ENCODE assay signal across 2 cellular contexts in genomic region chr2:42959993-42960834, GRCh38.
TF ChIP-seq lines count a peak whose summit lies in the region.

No MANE protein-coding gene starts in this region.

TF ChIP-seq in SK-N-SH, 30 proteins besides CTCF, POLR2A, EP300 and RAD21 (continued from another document):
- no peak for TF ChIP-seq ZBTB33 (IDR thresholded peaks at IDR 0.05; ENCODE audit: borderline replicate concordance, low read depth)
- TF ChIP-seq, protein P1, sequence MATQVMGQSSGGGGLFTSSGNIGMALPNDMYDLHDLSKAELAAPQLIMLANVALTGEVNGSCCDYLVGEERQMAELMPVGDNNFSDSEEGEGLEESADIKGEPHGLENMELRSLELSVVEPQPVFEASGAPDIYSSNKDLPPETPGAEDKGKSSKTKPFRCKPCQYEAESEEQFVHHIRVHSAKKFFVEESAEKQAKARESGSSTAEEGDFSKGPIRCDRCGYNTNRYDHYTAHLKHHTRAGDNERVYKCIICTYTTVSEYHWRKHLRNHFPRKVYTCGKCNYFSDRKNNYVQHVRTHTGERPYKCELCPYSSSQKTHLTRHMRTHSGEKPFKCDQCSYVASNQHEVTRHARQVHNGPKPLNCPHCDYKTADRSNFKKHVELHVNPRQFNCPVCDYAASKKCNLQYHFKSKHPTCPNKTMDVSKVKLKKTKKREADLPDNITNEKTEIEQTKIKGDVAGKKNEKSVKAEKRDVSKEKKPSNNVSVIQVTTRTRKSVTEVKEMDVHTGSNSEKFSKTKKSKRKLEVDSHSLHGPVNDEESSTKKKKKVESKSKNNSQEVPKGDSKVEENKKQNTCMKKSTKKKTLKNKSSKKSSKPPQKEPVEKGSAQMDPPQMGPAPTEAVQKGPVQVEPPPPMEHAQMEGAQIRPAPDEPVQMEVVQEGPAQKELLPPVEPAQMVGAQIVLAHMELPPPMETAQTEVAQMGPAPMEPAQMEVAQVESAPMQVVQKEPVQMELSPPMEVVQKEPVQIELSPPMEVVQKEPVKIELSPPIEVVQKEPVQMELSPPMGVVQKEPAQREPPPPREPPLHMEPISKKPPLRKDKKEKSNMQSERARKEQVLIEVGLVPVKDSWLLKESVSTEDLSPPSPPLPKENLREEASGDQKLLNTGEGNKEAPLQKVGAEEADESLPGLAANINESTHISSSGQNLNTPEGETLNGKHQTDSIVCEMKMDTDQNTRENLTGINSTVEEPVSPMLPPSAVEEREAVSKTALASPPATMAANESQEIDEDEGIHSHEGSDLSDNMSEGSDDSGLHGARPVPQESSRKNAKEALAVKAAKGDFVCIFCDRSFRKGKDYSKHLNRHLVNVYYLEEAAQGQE (IDR thresholded peaks at IDR 0.05; ENCODE audit: low read depth, low read length) = no peak
- TF ChIP-seq USF1 (IDR thresholded peaks at IDR 0.05; ENCODE audit: borderline replicate concordance, low read depth) = no peak
- TF ChIP-seq SIN3A (IDR thresholded peaks at IDR 0.05; ENCODE audit: borderline replicate concordance, low read depth, low read length) = no peak
- no peak for TF ChIP-seq USF2 (IDR thresholded peaks at IDR 0.05; ENCODE audit: borderline replicate concordance, low read depth, low read length)
- no peak for TF ChIP-seq MAX (IDR thresholded peaks at IDR 0.05; ENCODE audit: low read depth)
- TF ChIP-seq PBX3 (IDR thresholded peaks at IDR 0.05) = no peak
- no peak for TF ChIP-seq MEF2A (IDR thresholded peaks at IDR 0.05; ENCODE audit: borderline replicate concordance, low read depth)
- no peak for TF ChIP-seq RCOR1 (IDR thresholded peaks at IDR 0.05; ENCODE audit: low read length)

TF ChIP-seq in SK-N-SH treated with all-trans-retinoic acid at 6 μM for 48 hours, 23 proteins besides CTCF, POLR2A, EP300 and RAD21 (continued from another document):
- TF ChIP-seq ARNTL (CRISPR knock-in tag; IDR thresholded peaks at IDR 0.05; ENCODE audit: borderline replicate concordance, low read depth) (no peak), ZC3H10 (CRISPR knock-in tag; IDR thresholded peaks at IDR 0.05) (no peak), ESRRG (CRISPR knock-in tag; IDR thresholded peaks at IDR 0.05) (no peak), TCF4 (CRISPR knock-in tag; IDR thresholded peaks at IDR 0.05; ENCODE audit: borderline replicate concordance) (no peak), ZNF70 (CRISPR knock-in tag; IDR thresholded peaks at IDR 0.05) (no peak), RARB (CRISPR knock-in tag; IDR thresholded peaks at IDR 0.05) (no peak), PPARA (CRISPR knock-in tag; IDR thresholded peaks at IDR 0.05; ENCODE audit: borderline replicate concordance) (no peak), TSHZ2 (CRISPR knock-in tag; IDR thresholded peaks at IDR 0.05) (no peak), ZFP3 (CRISPR knock-in tag; IDR thresholded peaks at IDR 0.05) (no peak)
